1 cellular context compared by ENCODE assay signal in genomic region chr1:109099871-109100757, GRCh38.
TF ChIP-seq lines count a peak whose summit lies in the region.

No MANE protein-coding gene starts in this region.

TF ChIP-seq in HepG2, 621 proteins besides CTCF, POLR2A, EP300 and RAD21 (continued from another document and continues in another):
- TF ChIP-seq ZNF574 (CRISPR knock-in tag; IDR thresholded peaks at IDR 0.05) (peak; percentile 100), IRF9 (CRISPR knock-in tag; IDR thresholded peaks at IDR 0.05; ENCODE audit: borderline replicate concordance) (peak; percentile 93; the same call in 1 of the 2 replicates), ZNF816 (CRISPR knock-in tag; IDR thresholded peaks at IDR 0.05; ENCODE audit: borderline replicate concordance) (peak; percentile 81; the same call in 1 of the 2 replicates), BRD4 (CRISPR knock-in tag; IDR thresholded peaks at IDR 0.05) (peak; percentile 66; the same call in 1 of the 2 replicates), ZBTB7B (CRISPR knock-in tag; IDR thresholded peaks at IDR 0.05) (peak; percentile 78), ZMAT3 (CRISPR knock-in tag; conservative IDR thresholded peaks at IDR 0.05) (peak; percentile 79; the same call in 1 of the 2 replicates), ZNF510 (CRISPR knock-in tag; IDR thresholded peaks at IDR 0.05; ENCODE audit: low read depth) (0 out of 2 replicates have a peak, but pooled peaks have one; percentile 76), JDP2 (CRISPR knock-in tag; IDR thresholded peaks at IDR 0.05; ENCODE audit: borderline replicate concordance) (no peak), GATAD2A (CRISPR knock-in tag; IDR thresholded peaks at IDR 0.05) (peak; percentile 79), XBP1 (CRISPR knock-in tag; IDR thresholded peaks at IDR 0.05) (no peak), BATF2 (CRISPR knock-in tag; IDR thresholded peaks at IDR 0.05) (peak; percentile 86), CBX5 (CRISPR knock-in tag; IDR thresholded peaks at IDR 0.05; ENCODE audit: borderline replicate concordance) (peak; percentile 72), KMT2B (CRISPR knock-in tag; IDR thresholded peaks at IDR 0.05) (peak; percentile 94), ZNF136 (CRISPR knock-in tag; IDR thresholded peaks at IDR 0.05; ENCODE audit: low read depth) (0 out of 2 replicates have a peak, but pooled peaks have one; percentile 67), RBM22 (optimal IDR thresholded peaks at IDR 0.05; ENCODE audit: low read length) (peak; percentile 98), ZNF484 (CRISPR knock-in tag; IDR thresholded peaks at IDR 0.05; ENCODE audit: borderline replicate concordance, low read depth) (peak; percentile 72; the same call in 1 of the 2 replicates), MTF1 (CRISPR knock-in tag; IDR thresholded peaks at IDR 0.05) (no peak), LBX2 (CRISPR knock-in tag; IDR thresholded peaks at IDR 0.05; ENCODE audit: borderline replicate concordance) (peak; percentile 98), ZNF616 (CRISPR knock-in tag; IDR thresholded peaks at IDR 0.05; ENCODE audit: low read depth) (peak; percentile 97), ZUFSP (CRISPR knock-in tag; IDR thresholded peaks at IDR 0.05; ENCODE audit: borderline replicate concordance) (no peak), NFIC (IDR thresholded peaks at IDR 0.05; ENCODE audit: low read length) (no peak), ZNF335 (CRISPR knock-in tag; IDR thresholded peaks at IDR 0.05) (peak; percentile 95), NR2F1 (CRISPR knock-in tag; IDR thresholded peaks at IDR 0.05) (peak in 1 of 2 experiments; percentile 26; a peak in 1 of 4 replicates), ZSCAN31 (CRISPR knock-in tag; IDR thresholded peaks at IDR 0.05; ENCODE audit: low read depth) (peak; percentile 54; the same call in 1 of the 2 replicates), TERF1 (CRISPR knock-in tag; IDR thresholded peaks at IDR 0.05) (peak; percentile 56; the same call in 1 of the 2 replicates), ZSCAN22 (CRISPR knock-in tag; IDR thresholded peaks at IDR 0.05) (peak; percentile 73; the same call in 1 of the 2 replicates), PBX3 (CRISPR knock-in tag; IDR thresholded peaks at IDR 0.05; ENCODE audit: borderline replicate concordance) (no peak), MTA3 (CRISPR knock-in tag; IDR thresholded peaks at IDR 0.05) (no peak), SNAPC5 (CRISPR knock-in tag; IDR thresholded peaks at IDR 0.05; ENCODE audit: borderline replicate concordance) (peak; percentile 83), ZNF160 (CRISPR knock-in tag; IDR thresholded peaks at IDR 0.05) (peak; percentile 68), SMARCC2 (IDR thresholded peaks at IDR 0.05) (no peak), NFAT5 (CRISPR knock-in tag; IDR thresholded peaks at IDR 0.05) (peak; percentile 77), PRDM15 (CRISPR knock-in tag; IDR thresholded peaks at IDR 0.05) (peak; percentile 37; the same call in 1 of the 2 replicates), ZNF326 (CRISPR knock-in tag; IDR thresholded peaks at IDR 0.05; ENCODE audit: borderline replicate concordance) (no peak), ZNF234 (CRISPR knock-in tag; conservative IDR thresholded peaks at IDR 0.05) (peak; percentile 83; the same call in 1 of the 2 replicates), ZGPAT (CRISPR knock-in tag; IDR thresholded peaks at IDR 0.05) (peak; percentile 70), SAP130 (CRISPR knock-in tag; IDR thresholded peaks at IDR 0.05; ENCODE audit: low read depth) (peak; percentile 87), FOXO1 (CRISPR knock-in tag; IDR thresholded peaks at IDR 0.05) (peak; percentile 55; the same call in 1 of the 2 replicates), CREBL2 (CRISPR knock-in tag; IDR thresholded peaks at IDR 0.05; ENCODE audit: borderline replicate concordance) (peak; percentile 89; the same call in 1 of the 2 replicates), ZNF260 (CRISPR knock-in tag; IDR thresholded peaks at IDR 0.05; ENCODE audit: borderline replicate concordance, low read depth) (no peak)
